ENCODE assay signal across 35 cellular contexts in genomic region chr11:1258401-1259075, GRCh38. TPM values are rescaled to one million over a fixed set of nuclear protein-coding genes. Genes with fewer than 3 reads are reported as not detected.
"Had no signal": no experiment of that assay in that cellular context is flagged by ENCODE, and none has a peak within 500 bp of the region (broad histone marks: within the 10 kb centered on the region; RNA-seq: fewer than 3 reads in every experiment).

No MANE protein-coding gene starts in this region.

- H3K9me3 Mint-ChIP-seq: activated CD4-positive, alpha-beta T cell treated with anti-CD3 and anti-CD28 coated beads, Interleukin-2, amount 10 ng/mL, durations not matched to agents 24 days and 14 days; activated CD8-positive, alpha-beta T cell treated with anti-CD3 and anti-CD28 coated beads for 36 hours; activated naive CD4-positive, alpha-beta T cell treated with anti-CD3 and anti-CD28 coated beads, Interleukin-2, amount 50 U/mL, for 24 hours; activated naive CD8-positive, alpha-beta T cell treated with anti-CD3 and anti-CD28 coated beads, Interleukin-2, amount 10 ng/mL, durations not matched to agents 7 days and 5 days; activated T-cell treated with anti-CD3 and anti-CD28 coated beads, Interleukin-2, amount 50 U/mL, for 24 hours had no signal

- H3K27me3 ChIP-seq: ascending aorta, body of pancreas, breast epithelium, SJCRH30 had no signal

- H3K4me3 Mint-ChIP-seq: activated CD4-positive, alpha-beta T cell treated with anti-CD3 and anti-CD28 coated beads, Interleukin-2, amount 10 ng/mL, durations not matched to agents 24 days and 14 days; activated CD8-positive, alpha-beta T cell treated with anti-CD3 and anti-CD28 coated beads for 36 hours; activated naive CD4-positive, alpha-beta T cell treated with anti-CD3 and anti-CD28 coated beads, Interleukin-2, amount 50 U/mL, for 24 hours; activated naive CD8-positive, alpha-beta T cell treated with anti-CD3 and anti-CD28 coated beads, Interleukin-2, amount 10 ng/mL, durations not matched to agents 7 days and 5 days; activated T-cell treated with anti-CD3 and anti-CD28 coated beads, Interleukin-2, amount 50 U/mL, for 24 hours had no signal

- H3K9me3 ChIP-seq: ascending aorta, body of pancreas, breast epithelium, SJCRH30 had no signal

- H3K4me2 ChIP-seq: PC-9 had no signal

- H3K27me3 Mint-ChIP-seq: activated CD4-positive, alpha-beta T cell treated with anti-CD3 and anti-CD28 coated beads, Interleukin-2, amount 10 ng/mL, durations not matched to agents 24 days and 14 days; activated CD8-positive, alpha-beta T cell treated with anti-CD3 and anti-CD28 coated beads for 36 hours; activated naive CD4-positive, alpha-beta T cell treated with anti-CD3 and anti-CD28 coated beads, Interleukin-2, amount 50 U/mL, for 24 hours; activated naive CD8-positive, alpha-beta T cell treated with anti-CD3 and anti-CD28 coated beads, Interleukin-2, amount 10 ng/mL, durations not matched to agents 7 days and 5 days; activated T-cell treated with anti-CD3 and anti-CD28 coated beads, Interleukin-2, amount 50 U/mL, for 24 hours had no signal

- H3K4me1 ChIP-seq: SJCRH30 had no signal

- H3K36me3 ChIP-seq: ascending aorta, breast epithelium, SJCRH30, WERI-Rb-1 had no signal

- ATAC-seq: activated CD8-positive, alpha-beta T cell treated with anti-CD3 and anti-CD28 coated beads for 36 hours; body of pancreas had no signal

- H2AFZ ChIP-seq: PC-9 had no signal

- H3K4me3 ChIP-seq: ascending aorta, body of pancreas, breast epithelium, PC-9, SJCRH30, SK-N-MC had no signal

- H3K36me3 Mint-ChIP-seq: activated naive CD4-positive, alpha-beta T cell treated with anti-CD3 and anti-CD28 coated beads, Interleukin-2, amount 50 U/mL, for 24 hours; activated naive CD8-positive, alpha-beta T cell treated with anti-CD3 and anti-CD28 coated beads, Interleukin-2, amount 10 ng/mL, durations not matched to agents 7 days and 5 days had no signal

- H3K27ac ChIP-seq: ascending aorta, body of pancreas, breast epithelium, PC-9, SJCRH30, SK-N-MC, WERI-Rb-1 had no signal

- H3K27ac Mint-ChIP-seq: activated CD4-positive, alpha-beta T cell treated with anti-CD3 and anti-CD28 coated beads, Interleukin-2, amount 10 ng/mL, durations not matched to agents 24 days and 14 days; activated CD8-positive, alpha-beta T cell treated with anti-CD3 and anti-CD28 coated beads for 36 hours; activated naive CD8-positive, alpha-beta T cell treated with anti-CD3 and anti-CD28 coated beads, Interleukin-2, amount 10 ng/mL, durations not matched to agents 7 days and 5 days; activated T-cell treated with anti-CD3 and anti-CD28 coated beads, Interleukin-2, amount 50 U/mL, for 24 hours; activated T-helper 2 cell treated with anti-CD3 and anti-CD28 coated beads, Interferon-gamma antibody, Interleukin-2, Interleukin-4, amounts not matched to agents 10 μg/mL and 5 μg/mL and 100 μg/mL, durations not matched to agents 14 hours and 24 hours and 36 hours had no signal

- DNase-seq: activated CD4-positive, alpha-beta T cell treated with anti-CD3 and anti-CD28 coated beads, Interleukin-2, amount 10 ng/mL, durations not matched to agents 24 days and 14 days; activated CD4-positive, alpha-beta T cell treated with anti-CD3 and anti-CD28 coated beads, Interleukin-2, amount 50 U/mL, for 4 hours; activated CD4-positive, CD25-positive, alpha-beta regulatory T cell; activated CD8-positive, alpha-beta T cell treated with anti-CD3 and anti-CD28 coated beads for 36 hours; activated gamma-delta T cell; activated naive CD4-positive, alpha-beta T cell treated with Interleukin-2 at 50 U/mL for 16 hours; activated naive CD8-positive, alpha-beta T cell treated with anti-CD3 and anti-CD28 coated beads, Interleukin-2, amount 10 ng/mL, durations not matched to agents 7 days and 5 days; activated T-cell treated with anti-CD3 and anti-CD28 coated beads, Interleukin-2, amount 50 U/mL, for 24 hours; amygdala; body of pancreas; caudate nucleus; cerebellar nuclear complex; KG1; MM.1S; MV-4-11; NCI-H1092; NCI-H1417; NCI-H1930; NCI-H2081 treated with DMSO at 0.1 percent for 48 hours; NCI-H226; NCI-H524 treated with DMSO at 0.1 percent for 48 hours; SHP77; SJCRH30; T1000; WERI-Rb-1 had no signal

RNA-seq across cellular contexts. Expression of gene MUC5B, which starts 35.7 kb away (rescaled TPM):
- total RNA-seq: activated CD4-positive, alpha-beta T cell treated with anti-CD3 and anti-CD28 coated beads, Interleukin-2, amount 10 ng/mL, durations not matched to agents 24 days and 14 days; activated CD8-positive, alpha-beta memory T cell treated with anti-CD3 and anti-CD28 coated beads for 36 hours; activated CD8-positive, alpha-beta T cell treated with anti-CD3 and anti-CD28 coated beads for 36 hours; activated naive CD8-positive, alpha-beta T cell treated with anti-CD3 and anti-CD28 coated beads, Interleukin-2, amount 10 ng/mL, durations not matched to agents 7 days and 5 days; activated T-helper 2 cell treated with anti-CD3 and anti-CD28 coated beads, Interferon-gamma antibody, Interleukin-2, Interleukin-4, amounts not matched to agents 10 μg/mL and 5 μg/mL and 100 μg/mL, durations not matched to agents 14 hours and 24 hours and 36 hours; LHCN-M2; SJCRH30; T-helper 1 cell treated with Interleukin-12 subunit alpha and Interleukin-12 subunit beta and Interleukin-4 antibody, amounts not matched to agents 30 ng/mL and 1 ng/mL, for 36 hours; T-helper 2 cell treated with Interferon-gamma antibody and Interleukin-4, amounts not matched to agents 100 ng/mL and 5 ng/mL, for 36 hours had no signal
